In the genomic region with DNA sequence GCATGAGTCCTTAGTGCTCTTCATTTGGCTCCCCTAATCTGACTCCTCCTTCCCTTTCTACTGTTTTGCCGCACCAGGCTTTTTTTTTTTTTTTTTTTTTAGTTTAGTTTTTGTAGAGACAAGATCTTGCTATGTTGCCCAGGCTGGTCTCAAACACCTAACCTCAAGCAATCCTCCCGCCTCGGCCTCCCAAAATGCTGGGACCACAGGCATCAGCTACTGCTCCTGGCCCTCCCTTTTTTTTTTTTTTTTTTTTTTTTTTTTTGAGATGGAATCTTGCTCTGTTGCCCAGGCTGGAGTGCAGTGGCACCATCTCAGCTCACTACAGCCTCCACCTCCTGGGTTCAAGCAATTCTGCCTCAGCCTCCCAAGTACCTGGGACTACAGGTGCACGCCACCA, we compare ENCODE assay signal across 8 cellular contexts. TPM values are rescaled to one million over a fixed set of nuclear protein-coding genes. Genes with fewer than 3 reads are reported as not detected.
A peak's percentile ranks its signal among the peaks of the same experiment; 100 is the strongest.
DNase-seq lines count a peak whose midpoint lies in the region; ATAC-seq and TF ChIP-seq lines count a peak whose summit lies in the region.
"Not testable (repeated sequence)": the region's sequence is repeated elsewhere in the genome, so short reads cannot be mapped to it uniquely, and the experiment has no call there.

No MANE protein-coding gene starts in this region.

- H3K27me3 Mint-ChIP-seq in Caco-2 (ENCODE audit: insufficient read depth, unreplicated experiment); T-helper 2 cell treated with Interferon-gamma antibody and Interleukin-4, amounts not matched to agents 5 μg/mL and 100 μg/mL, for 36 hours (ENCODE audit: low read depth); activated T-cell treated with anti-CD3 and anti-CD28 coated beads, Interleukin-2, amount 50 U/mL, for 72 hours (ENCODE audit: low read depth); activated naive CD8-positive, alpha-beta T cell; glutamatergic neuron (ENCODE audit: unreplicated experiment); natural killer cell treated with Interleukin-12 subunit alpha and Interleukin-12 subunit beta and Interleukin-15 and Interleukin-18, amount 100 ng/mL, for 72 hours: not testable (repeated sequence)

- H3K27me3 ChIP-seq in A673 (replicated peaks; ENCODE audit: insufficient read depth, low read depth, low read length, poor library complexity); Caco-2 (replicated peaks; ENCODE audit: control insufficient read depth, insufficient read depth, low read length); spleen (replicated peaks in 1 of 7): not testable (repeated sequence)

- WGBS in spleen, 5 donors, result 92 to 100% (median 95%) methylated on average over 3 to 4 of the region's 4 CpGs

- ATAC-seq in activated T-cell treated with anti-CD3 and anti-CD28 coated beads, Interleukin-2, amount 50 U/mL, for 72 hours (replicated peaks in 1 of 2); natural killer cell treated with Interleukin-12 subunit alpha and Interleukin-12 subunit beta and Interleukin-15 and Interleukin-18, amount 100 ng/mL, for 72 hours: not testable (repeated sequence)

- intact Hi-C loops in A673 (cut with micrococcal nuclease; ENCODE audit: unreplicated experiment); spleen (cut with DNase I; ENCODE audit: low total_unique reads): not testable (repeated sequence)
- intact Hi-C loops in Caco-2 (cut with micrococcal nuclease; ENCODE audit: unreplicated experiment), result loop anchor here (10.0 kb wide), 1 partner anchor 223 kb away; the partner anchor contains the start of genes TAF10 and TPP1

- TF ChIP-seq POLR2A in spleen (IDR thresholded peaks at IDR 0.05), result not testable (repeated sequence)

- H3K27ac ChIP-seq in A673 (ENCODE audit: low read depth, low read length, poor library complexity, severe bottlenecking); spleen: not testable (repeated sequence)

- H3K4me1 ChIP-seq in A673 (ENCODE audit: insufficient read depth, low read length, poor library complexity, severe bottlenecking), result peaks cover 31% of the 10 kb centered on the region
- peaks cover 29% of the 10 kb centered on the region for H3K4me1 ChIP-seq in Caco-2
- peaks cover 12 to 40% (median 24%) of the 10 kb centered on the region in 6 donors for H3K4me1 ChIP-seq in spleen

- not testable (repeated sequence) for H3K27ac Mint-ChIP-seq in Caco-2 (ENCODE audit: unreplicated experiment); T-helper 2 cell treated with Interferon-gamma antibody and Interleukin-4, amounts not matched to agents 5 μg/mL and 100 μg/mL, for 36 hours; activated T-cell treated with anti-CD3 and anti-CD28 coated beads, Interleukin-2, amount 50 U/mL, for 72 hours; glutamatergic neuron (ENCODE audit: unreplicated experiment)
- peak overlapping the region; percentile 64 for H3K27ac Mint-ChIP-seq in activated naive CD8-positive, alpha-beta T cell
- H3K27ac Mint-ChIP-seq in natural killer cell treated with Interleukin-12 subunit alpha and Interleukin-12 subunit beta and Interleukin-15 and Interleukin-18, amount 100 ng/mL, for 72 hours, result peak overlapping the region in 1 of 2 donors; percentile 78

- peaks cover 43% of the 10 kb centered on the region for H3K4me1 Mint-ChIP-seq in Caco-2 (ENCODE audit: low read depth, unreplicated experiment)
- H3K4me1 Mint-ChIP-seq in T-helper 2 cell treated with Interferon-gamma antibody and Interleukin-4, amounts not matched to agents 5 μg/mL and 100 μg/mL, for 36 hours (ENCODE audit: low read depth), result peaks cover 31% of the 10 kb centered on the region
- H3K4me1 Mint-ChIP-seq in activated T-cell treated with anti-CD3 and anti-CD28 coated beads, Interleukin-2, amount 50 U/mL, for 72 hours (ENCODE audit: low read depth), result peaks cover 68% of the 10 kb centered on the region
- H3K4me1 Mint-ChIP-seq in activated naive CD8-positive, alpha-beta T cell (ENCODE audit: low read depth), result peaks cover 63% of the 10 kb centered on the region
- H3K4me1 Mint-ChIP-seq in glutamatergic neuron (ENCODE audit: low read depth, unreplicated experiment), result not testable (repeated sequence)
- H3K4me1 Mint-ChIP-seq in natural killer cell treated with Interleukin-12 subunit alpha and Interleukin-12 subunit beta and Interleukin-15 and Interleukin-18, amount 100 ng/mL, for 72 hours (ENCODE audit: low read depth in 2 of 2), result peaks cover 25 to 34% of the 10 kb centered on the region in 2 donors

- TF ChIP-seq CTCF in A673 (conservative IDR thresholded peaks at IDR 0.05; ENCODE audit: low read depth, low read length); Caco-2 (IDR thresholded peaks at IDR 0.05; ENCODE audit: insufficient read depth in 1 of 2, low read depth in 1 of 2, low read length in 1 of 2, severe bottlenecking in 1 of 2, unreplicated experiment in 1 of 2); glutamatergic neuron (IDR thresholded peaks at IDR 0.05; ENCODE audit: partially characterized antibody, unreplicated experiment); spleen (IDR thresholded peaks at IDR 0.05 in 8 of 11, conservative IDR thresholded peaks at IDR 0.05 in 3 of 11): not testable (repeated sequence)

- DNase-seq in A673 (ENCODE audit: low spot score); Caco-2; T-helper 2 cell treated with Interferon-gamma antibody and Interleukin-4, amounts not matched to agents 5 μg/mL and 100 μg/mL, for 36 hours (ENCODE audit: low spot score); activated T-cell treated with anti-CD3 and anti-CD28 coated beads, Interleukin-2, amount 50 U/mL, for 72 hours; glutamatergic neuron; natural killer cell treated with Interleukin-12 subunit alpha and Interleukin-12 subunit beta and Interleukin-15 and Interleukin-18, amount 100 ng/mL, for 72 hours (ENCODE audit: low spot score): not testable (repeated sequence)
- DNase-seq in spleen, result peak; percentile 56

- H3K36me3 ChIP-seq in A673 (ENCODE audit: insufficient read depth, low read length, poor library complexity, severe bottlenecking), result peaks cover 23% of the 10 kb centered on the region
- not testable (repeated sequence) for H3K36me3 ChIP-seq in Caco-2 (ENCODE audit: control insufficient read depth, insufficient read depth, low read length)
- peaks cover 0 to 42% (median 17%) of the 10 kb centered on the region in 6 donors for H3K36me3 ChIP-seq in spleen

- H3K4me3 Mint-ChIP-seq in Caco-2 (ENCODE audit: unreplicated experiment), result peak overlapping the region; percentile 28
- peak overlapping the region; percentile 88 for H3K4me3 Mint-ChIP-seq in T-helper 2 cell treated with Interferon-gamma antibody and Interleukin-4, amounts not matched to agents 5 μg/mL and 100 μg/mL, for 36 hours
- peak overlapping the region; percentile 49 to 96 for H3K4me3 Mint-ChIP-seq in activated T-cell treated with anti-CD3 and anti-CD28 coated beads, Interleukin-2, amount 50 U/mL, for 72 hours
- H3K4me3 Mint-ChIP-seq in activated naive CD8-positive, alpha-beta T cell, result peak overlapping the region; percentile 75
- peak overlapping the region; percentile 25 for H3K4me3 Mint-ChIP-seq in glutamatergic neuron (ENCODE audit: unreplicated experiment)
- H3K4me3 Mint-ChIP-seq in natural killer cell treated with Interleukin-12 subunit alpha and Interleukin-12 subunit beta and Interleukin-15 and Interleukin-18, amount 100 ng/mL, for 72 hours, result peak overlapping the region; percentile 22

- not testable (repeated sequence) for H3K9me3 ChIP-seq in A673 (ENCODE audit: low read depth, low read length, poor library complexity, severe bottlenecking); Caco-2; spleen

- CTCF ChIA-PET in A673 (lab: Charles Lee), result not testable (repeated sequence)
- CTCF ChIA-PET in Caco-2 (lab: Charles Lee), result interaction anchor here (0.6 kb wide), 1 partner anchor 105 kb away, joined by 5 read pairs; the partner anchor contains the start of gene DNHD1

- POLR2A ChIA-PET in A673 (lab: Charles Lee; ENCODE audit: low non-redundant PET), result not testable (repeated sequence)
- POLR2A ChIA-PET in Caco-2 (lab: Charles Lee), result interaction anchor here (0.6 kb wide), 1 partner anchor 34 kb away, joined by 5 read pairs; no protein-coding TSS in a partner anchor

- TSS peak; percentile 22 for BruUV-seq in A673 (replicated peaks; lab: Mats Ljungman, UMichigan)
- BruUV-seq in Caco-2 (replicated peaks; lab: Mats Ljungman, UMichigan), result not testable (repeated sequence)

- H3K36me3 Mint-ChIP-seq in Caco-2 (ENCODE audit: insufficient read depth, unreplicated experiment), result peaks cover 26% of the 10 kb centered on the region
- H3K36me3 Mint-ChIP-seq in T-helper 2 cell treated with Interferon-gamma antibody and Interleukin-4, amounts not matched to agents 5 μg/mL and 100 μg/mL, for 36 hours (ENCODE audit: low read depth), result peaks cover 38% of the 10 kb centered on the region
- H3K36me3 Mint-ChIP-seq in activated T-cell treated with anti-CD3 and anti-CD28 coated beads, Interleukin-2, amount 50 U/mL, for 72 hours (ENCODE audit: insufficient read depth in 2 of 2); activated naive CD8-positive, alpha-beta T cell; glutamatergic neuron (ENCODE audit: unreplicated experiment); natural killer cell treated with Interleukin-12 subunit alpha and Interleukin-12 subunit beta and Interleukin-15 and Interleukin-18, amount 100 ng/mL, for 72 hours: not testable (repeated sequence)

- H3K9me3 Mint-ChIP-seq in Caco-2 (ENCODE audit: unreplicated experiment); T-helper 2 cell treated with Interferon-gamma antibody and Interleukin-4, amounts not matched to agents 5 μg/mL and 100 μg/mL, for 36 hours; activated T-cell treated with anti-CD3 and anti-CD28 coated beads, Interleukin-2, amount 50 U/mL, for 72 hours; activated naive CD8-positive, alpha-beta T cell (ENCODE audit: low read depth); glutamatergic neuron (ENCODE audit: unreplicated experiment); natural killer cell treated with Interleukin-12 subunit alpha and Interleukin-12 subunit beta and Interleukin-15 and Interleukin-18, amount 100 ng/mL, for 72 hours: not testable (repeated sequence)

- H3K4me3 ChIP-seq in A673 (ENCODE audit: low read depth, low read length, poor library complexity, severe bottlenecking), result peak overlapping the region; percentile 92
- not testable (repeated sequence) for H3K4me3 ChIP-seq in Caco-2 (ENCODE audit: low read depth, low read length); spleen

RNA-seq across cellular contexts. Expression of gene SMPD1, which starts 2.0 kb away (rescaled TPM):
- 126 and 176 TPM in 2 replicates for total RNA-seq in A673 (2021)
- total RNA-seq in Caco-2 (2022), result 38.6 and 41.9 TPM in 2 replicates
- total RNA-seq in activated T-cell treated with anti-CD3 and anti-CD28 coated beads, Interleukin-2, amount 50 U/mL, for 72 hours, result 10 to 100 TPM; 21.7 to 25.9 TPM
- total RNA-seq in glutamatergic neuron (ENCODE audit: unreplicated experiment), result 38.5 TPM
- total RNA-seq in natural killer cell treated with Interleukin-12 subunit alpha and Interleukin-12 subunit beta and Interleukin-15 and Interleukin-18, amount 100 ng/mL, for 72 hours, result 10 to 100 TPM; 26.4 to 29.1 TPM
- 10 to 100 TPM; 21.9 to 33.8 (median 27.7) TPM for total RNA-seq in spleen
- 10 to 100 TPM; 23.8 to 28.9 (median 24.2) TPM for polyA plus RNA-seq in spleen

RNA-seq across cellular contexts. Expression of gene APBB1, which starts 26.6 kb away (rescaled TPM):
- total RNA-seq in A673 (2021) (81.1 and 83.8 TPM in 2 replicates), Caco-2 (2022) (37.8 and 39.0 TPM in 2 replicates), glutamatergic neuron (ENCODE audit: unreplicated experiment) (142 TPM), spleen (10 to 100 TPM; 23.5 to 42.4 (median 27.3) TPM)
- 10 to 100 TPM; 42.0 to 63.8 TPM for total RNA-seq in activated T-cell treated with anti-CD3 and anti-CD28 coated beads, Interleukin-2, amount 50 U/mL, for 72 hours
- total RNA-seq in natural killer cell treated with Interleukin-12 subunit alpha and Interleukin-12 subunit beta and Interleukin-15 and Interleukin-18, amount 100 ng/mL, for 72 hours, result 10 to 100 TPM; 25.5 to 27.5 TPM
- 10 to 100 TPM; 18.6 to 25.9 (median 22.2) TPM for polyA plus RNA-seq in spleen

RNA-seq across cellular contexts. Expression of gene HPX, which starts 48.5 kb away (rescaled TPM):
- total RNA-seq in A673 (2021), result 4.4 and 4.5 TPM in 2 replicates
- total RNA-seq in Caco-2 (2022), result 10.7 and 10.9 TPM in 2 replicates
- 1 to 10 TPM; 1.2 to 1.6 TPM for total RNA-seq in activated T-cell treated with anti-CD3 and anti-CD28 coated beads, Interleukin-2, amount 50 U/mL, for 72 hours
- total RNA-seq in glutamatergic neuron (ENCODE audit: unreplicated experiment), result 9.6 TPM
- under 1 TPM; 0.76 to 0.92 TPM for total RNA-seq in natural killer cell treated with Interleukin-12 subunit alpha and Interleukin-12 subunit beta and Interleukin-15 and Interleukin-18, amount 100 ng/mL, for 72 hours
- 1 to 10 TPM in 6 of 7 donors, not detected in 1; 1.0 to 3.8 (median 2.8) TPM for total RNA-seq in spleen
- polyA plus RNA-seq in spleen, result 1 to 10 TPM in 1 of 3 donors, under 1 TPM in 2; 0.65 to 1.4 (median 0.83) TPM

Comparison
In these comparisons a context has a peak if more than half of its experiments do, and no peak if none do; other contexts are left out.
1. H3K4me3 Mint-ChIP-seq: peak in every context shown above with its lines; median percentile 88 in T-helper 2 cell treated with Interferon-gamma antibody and Interleukin-4, amounts not matched to agents 5 μg/mL and 100 μg/mL, for 36 hours; 75 in activated naive CD8-positive, alpha-beta T cell; 72 in activated T-cell treated with anti-CD3 and anti-CD28 coated beads, Interleukin-2, amount 50 U/mL, for 72 hours; 28 in Caco-2; 25 in glutamatergic neuron; 22 in natural killer cell treated with Interleukin-12 subunit alpha and Interleukin-12 subunit beta and Interleukin-15 and Interleukin-18, amount 100 ng/mL, for 72 hours.